Comparison of ENCODE assay signal across 27 cellular contexts in genomic region chr3:120364821-120365220, GRCh38. TPM values are rescaled to one million over a fixed set of nuclear protein-coding genes. Genes with fewer than 3 reads are reported as not detected.
A peak's percentile ranks its signal among the peaks of the same experiment; 100 is the strongest.
DNase-seq lines count a peak whose midpoint lies in the region; ATAC-seq and TF ChIP-seq lines count a peak whose summit lies in the region.
"Had no signal": no experiment of that assay in that cellular context is flagged by ENCODE, and none has a peak within 500 bp of the region (broad histone marks: within the 10 kb centered on the region; RNA-seq: fewer than 3 reads in every experiment).

No MANE protein-coding gene starts in this region.

- H3K4me3 Mint-ChIP-seq in CD14-positive monocyte, result no peak overlapping the region
- H3K4me3 Mint-ChIP-seq in stimulated activated memory B cell treated with anti-CD40 and anti-IgM and Interleukin-4, amounts not matched to agents 10 μg/mL and 1 μg/mL and 100 μg/mL, for 72 hours, result no peak overlapping the region
- H3K4me3 Mint-ChIP-seq: activated CD4-positive, alpha-beta memory T cell treated with anti-CD3 and anti-CD28 coated beads, Interleukin-2, amount 10 ng/mL, durations not matched to agents 7 days and 5 days; activated naive CD8-positive, alpha-beta T cell treated with anti-CD3 and anti-CD28 coated beads for 36 hours; mesothelial cell of epicardium; neural crest cell; type B pancreatic cell; WTC11 had no signal

- POLR2A ChIA-PET in SK-N-SH (lab: Yijun Ruan, JAX) (no interaction called here), OCI-LY7 (lab: Charles Lee) (no interaction called here)

- no peaks in the 10 kb centered on the region for H4K20me1 ChIP-seq in SK-N-SH (ENCODE audit: insufficient read depth)
- H4K20me1 ChIP-seq in OCI-LY7 (ENCODE audit: insufficient read depth, low read length), result no peaks in the 10 kb centered on the region

- no peaks in the 10 kb centered on the region for H3K9me3 ChIP-seq in SK-N-SH
- H3K9me3 ChIP-seq in vagina, result no peaks in the 10 kb centered on the region
- H3K9me3 ChIP-seq in OCI-LY7 (ENCODE audit: low read length), result no peaks in the 10 kb centered on the region
- H3K9me3 ChIP-seq: esophagus muscularis mucosa, HAP-1, right atrium auricular region had no signal

- no peaks in the 10 kb centered on the region for H3K27me3 ChIP-seq in SK-N-SH (ENCODE audit: insufficient read depth)
- no peaks in the 10 kb centered on the region for H3K27me3 ChIP-seq in vagina
- H3K27me3 ChIP-seq: esophagus muscularis mucosa, right atrium auricular region had no signal

- TF ChIP-seq POLR2A in vagina (IDR thresholded peaks at IDR 0.05), result no peak

- CTCF ChIA-PET in SK-N-SH (lab: Yijun Ruan, JAX), result no interaction called here
- CTCF ChIA-PET in OCI-LY7 (lab: Charles Lee; ENCODE audit: unreplicated experiment), result no interaction called here

- no peak overlapping the region for H3K9ac ChIP-seq in SK-N-SH
- H3K9ac ChIP-seq: KMS-11 had no signal

- no peak for TF ChIP-seq EP300 in SK-N-SH (IDR thresholded peaks at IDR 0.05; ENCODE audit: borderline replicate concordance in 1 of 2, low read depth in 1 of 2, low read length in 1 of 2)

- H2AFZ ChIP-seq in SK-N-SH (ENCODE audit: low read depth), result no peak overlapping the region
- H2AFZ ChIP-seq in OCI-LY7 (ENCODE audit: low read length), result no peak overlapping the region

- BruUV-seq in OCI-LY7 (replicated peaks; lab: Mats Ljungman, UMichigan), result no TSS peak

- TF ChIP-seq RAD21 in SK-N-SH (IDR thresholded peaks at IDR 0.05; ENCODE audit: low read length), result no peak

- H3F3A ChIP-seq in SK-N-SH (replicated peaks; ENCODE audit: insufficient read depth), result no peaks in the 10 kb centered on the region

- H3K27ac ChIP-seq in SK-N-SH (ENCODE audit: low read depth in 2 of 2, low read length in 1 of 2), result no peak overlapping the region
- H3K27ac ChIP-seq in vagina, result no peak overlapping the region
- no peak overlapping the region for H3K27ac ChIP-seq in OCI-LY7 (ENCODE audit: low read depth, low read length, poor library complexity, severe bottlenecking)
- H3K27ac ChIP-seq: esophagus muscularis mucosa, HL-60, KMS-11, right atrium auricular region had no signal

- H3K36me3 ChIP-seq in SK-N-SH (replicated peaks in 1 of 2; ENCODE audit: control insufficient read depth in 1 of 2, insufficient read depth in 2 of 2, low read length in 1 of 2), result no peaks in the 10 kb centered on the region
- no peaks in the 10 kb centered on the region for H3K36me3 ChIP-seq in vagina
- no peaks in the 10 kb centered on the region for H3K36me3 ChIP-seq in OCI-LY7 (ENCODE audit: insufficient read depth, low read length)
- H3K36me3 ChIP-seq: esophagus muscularis mucosa, HAP-1, right atrium auricular region had no signal

- H3K79me2 ChIP-seq in SK-N-SH (ENCODE audit: insufficient read depth), result no peaks in the 10 kb centered on the region
- no peaks in the 10 kb centered on the region for H3K79me2 ChIP-seq in OCI-LY7 (ENCODE audit: insufficient read depth, low read depth, low read length)

- H3K9me2 ChIP-seq in SK-N-SH (no peaks in the 10 kb centered on the region), OCI-LY7 (ENCODE audit: insufficient read depth, low read length) (no peaks in the 10 kb centered on the region)

- H3K27ac Mint-ChIP-seq in CD14-positive monocyte, result no peak overlapping the region
- no peak overlapping the region for H3K27ac Mint-ChIP-seq in stimulated activated memory B cell treated with anti-CD40 and anti-IgM and Interleukin-4, amounts not matched to agents 10 μg/mL and 1 μg/mL and 100 μg/mL, for 72 hours
- H3K27ac Mint-ChIP-seq: activated CD4-positive, alpha-beta memory T cell treated with anti-CD3 and anti-CD28 coated beads, Interleukin-2, amount 10 ng/mL, durations not matched to agents 7 days and 5 days; activated naive CD8-positive, alpha-beta T cell treated with anti-CD3 and anti-CD28 coated beads for 36 hours; mesothelial cell of epicardium; type B pancreatic cell; WTC11 had no signal

- intact Hi-C loops in CD14-positive monocyte (cut with micrococcal nuclease), result no loop called here
- intact Hi-C loops in vagina (cut with DNase I), result no loop called here
- intact Hi-C loops in OCI-LY7 (cut with micrococcal nuclease; ENCODE audit: unreplicated experiment), result no loop called here

- WGBS in SK-N-SH (ENCODE audit: low lambda C conversion rate), result 0% methylated on average over 1 of the region's 1 CpG

- no peaks in the 10 kb centered on the region for H3K4me1 Mint-ChIP-seq in CD14-positive monocyte
- no peaks in the 10 kb centered on the region for H3K4me1 Mint-ChIP-seq in stimulated activated memory B cell treated with anti-CD40 and anti-IgM and Interleukin-4, amounts not matched to agents 10 μg/mL and 1 μg/mL and 100 μg/mL, for 72 hours
- H3K4me1 Mint-ChIP-seq: activated CD4-positive, alpha-beta memory T cell treated with anti-CD3 and anti-CD28 coated beads, Interleukin-2, amount 10 ng/mL, durations not matched to agents 7 days and 5 days; activated naive CD8-positive, alpha-beta T cell treated with anti-CD3 and anti-CD28 coated beads for 36 hours; neural crest cell; WTC11 had no signal

- peaks cover 4 to 9% (median 6%) of the 10 kb centered on the region in 3 donors for H3K27me3 Mint-ChIP-seq in CD14-positive monocyte (ENCODE audit: low read depth in 3 of 3)
- peaks cover 26% of the 10 kb centered on the region for H3K27me3 Mint-ChIP-seq in stimulated activated memory B cell treated with anti-CD40 and anti-IgM and Interleukin-4, amounts not matched to agents 10 μg/mL and 1 μg/mL and 100 μg/mL, for 72 hours

- H3K4me2 ChIP-seq in SK-N-SH, result no peak overlapping the region
- H3K4me2 ChIP-seq in OCI-LY7 (ENCODE audit: low read length), result no peak overlapping the region
- H3K4me2 ChIP-seq: KMS-11 had no signal

- H3K36me3 Mint-ChIP-seq in CD14-positive monocyte, result no peaks in the 10 kb centered on the region
- no peaks in the 10 kb centered on the region for H3K36me3 Mint-ChIP-seq in stimulated activated memory B cell treated with anti-CD40 and anti-IgM and Interleukin-4, amounts not matched to agents 10 μg/mL and 1 μg/mL and 100 μg/mL, for 72 hours
- H3K36me3 Mint-ChIP-seq: activated naive CD8-positive, alpha-beta T cell treated with anti-CD3 and anti-CD28 coated beads for 36 hours; mesothelial cell of epicardium; type B pancreatic cell; WTC11 had no signal

- no peak for ATAC-seq in stimulated activated memory B cell treated with anti-CD40 and anti-IgM and Interleukin-4, amounts not matched to agents 10 μg/mL and 1 μg/mL and 100 μg/mL, for 72 hours
- ATAC-seq: WTC11 had no signal

- no peaks in the 10 kb centered on the region for H3K9me3 Mint-ChIP-seq in CD14-positive monocyte
- H3K9me3 Mint-ChIP-seq in stimulated activated memory B cell treated with anti-CD40 and anti-IgM and Interleukin-4, amounts not matched to agents 10 μg/mL and 1 μg/mL and 100 μg/mL, for 72 hours, result no peaks in the 10 kb centered on the region
- H3K9me3 Mint-ChIP-seq: activated CD4-positive, alpha-beta memory T cell treated with anti-CD3 and anti-CD28 coated beads, Interleukin-2, amount 10 ng/mL, durations not matched to agents 7 days and 5 days; activated naive CD8-positive, alpha-beta T cell treated with anti-CD3 and anti-CD28 coated beads for 36 hours; mesothelial cell of epicardium; neural crest cell; type B pancreatic cell; WTC11 had no signal

- no peak for TF ChIP-seq CTCF in SK-N-SH (IDR thresholded peaks at IDR 0.05)
- no peak for TF ChIP-seq CTCF in fibroblast of mammary gland (conservative IDR thresholded peaks at IDR 0.05; ENCODE audit: control insufficient read depth, insufficient read depth, low read depth, low read length)
- TF ChIP-seq CTCF in CD14-positive monocyte (IDR thresholded peaks at IDR 0.05), result no peak
- TF ChIP-seq CTCF in vagina (IDR thresholded peaks at IDR 0.05), result no peak
- no peak for TF ChIP-seq CTCF in OCI-LY7 (conservative IDR thresholded peaks at IDR 0.05; ENCODE audit: low read length)

- H3K4me3 ChIP-seq in SK-N-SH (ENCODE audit: low read depth in 2 of 2, low read length in 1 of 2), result no peak overlapping the region
- no peak overlapping the region for H3K4me3 ChIP-seq in fibroblast of mammary gland (ENCODE audit: control insufficient read depth, low read depth, low read length)
- no peak overlapping the region for H3K4me3 ChIP-seq in vagina
- H3K4me3 ChIP-seq in OCI-LY7 (ENCODE audit: low read depth, low read length, poor library complexity, severe bottlenecking), result no peak overlapping the region
- H3K4me3 ChIP-seq: esophagus muscularis mucosa, HAP-1, right atrium auricular region had no signal

- DNase-seq in GM04503 (ENCODE audit: low read depth) (peak; percentile 16), SK-N-SH (no peak), fibroblast of mammary gland (ENCODE audit: low read depth) (peak; percentile 33), renal cortical epithelial cell (ENCODE audit: low read depth) (peak; percentile 79), CD14-positive monocyte (ENCODE audit: low spot score) (no peak), vagina (ENCODE audit: extremely low spot score in 2 of 2) (no peak), OCI-LY7 (ENCODE audit: low spot score) (no peak)
- DNase-seq: activated CD4-positive, alpha-beta memory T cell treated with anti-CD3 and anti-CD28 coated beads, Interleukin-2, amount 10 ng/mL, durations not matched to agents 7 days and 5 days; activated naive CD8-positive, alpha-beta T cell treated with anti-CD3 and anti-CD28 coated beads for 36 hours; activated T-cell treated with anti-CD3 and anti-CD28 coated beads, Interleukin-2, amount 50 U/mL, for 48 hours; COR-L47; NCI-H1092 treated with DMSO at 0.1 percent for 48 hours; NCI-H526; SHP77 treated with DMSO at 0.1 percent for 48 hours; stimulated activated CD4-positive, alpha-beta T cell treated with anti-CD3 and anti-CD28 coated beads, Interleukin-15, amount 100 ng/mL, for 24 hours; stimulated activated naive CD4-positive, alpha-beta T cell treated with Interleukin-2 at 50 U/mL for 16 hours; T-helper 2 cell had no signal

- H3K4me1 ChIP-seq in SK-N-SH (ENCODE audit: control insufficient read depth in 1 of 2, insufficient read depth in 2 of 2, low read depth in 1 of 2, low read length in 1 of 2) (no peaks in the 10 kb centered on the region), vagina (no peaks in the 10 kb centered on the region), OCI-LY7 (ENCODE audit: insufficient read depth, low read length, poor library complexity, severe bottlenecking) (no peaks in the 10 kb centered on the region)
- H3K4me1 ChIP-seq: esophagus muscularis mucosa, HAP-1, right atrium auricular region had no signal

TF ChIP-seq in SK-N-SH, 30 proteins besides CTCF, POLR2A, EP300 and RAD21 (continues in another document):
- no peak for TF ChIP-seq GATA2 (CRISPR knock-in tag; IDR thresholded peaks at IDR 0.05)

RNA-seq across cellular contexts. Expression of gene LRRC58, which starts 15.7 kb away (rescaled TPM):
- polyA plus RNA-seq in SK-N-SH (2012; rRNA removed) (5.8 and 8.1 TPM in 2 replicates), CD14-positive monocyte (10 to 100 TPM in 1 of 2 donors, 1 to 10 TPM in 1; 8.3 to 12.4 TPM)
- polyA plus RNA-seq in SK-N-SH (2012; cell fraction: cytosol; rRNA removed), result 10.0 and 11.6 TPM in 2 replicates
- polyA plus RNA-seq in SK-N-SH (2012; cell fraction: nucleus; rRNA removed), result 3.0 and 5.0 TPM in 2 replicates
- total RNA-seq in renal cortical epithelial cell (30.7 and 37.2 TPM in 2 replicates), vagina (25.0 TPM), OCI-LY7 (2022) (29.6 and 30.2 TPM in 2 replicates)
- 21.5 and 24.1 TPM in 2 replicates for total RNA-seq in OCI-LY7 (2014; rRNA removed; shearing (Covaris generic))

Comparison
In these comparisons a context has a peak if more than half of its experiments do, and no peak if none do; other contexts are left out.
1. DNase-seq: peak in GM04503 (single experiment), fibroblast of mammary gland (single experiment) and renal cortical epithelial cell (single experiment); none in SK-N-SH (single experiment), CD14-positive monocyte (single experiment), vagina (0 of 2) and OCI-LY7 (single experiment).